ENCODE assay signal across 19 cellular contexts in the genomic region with DNA sequence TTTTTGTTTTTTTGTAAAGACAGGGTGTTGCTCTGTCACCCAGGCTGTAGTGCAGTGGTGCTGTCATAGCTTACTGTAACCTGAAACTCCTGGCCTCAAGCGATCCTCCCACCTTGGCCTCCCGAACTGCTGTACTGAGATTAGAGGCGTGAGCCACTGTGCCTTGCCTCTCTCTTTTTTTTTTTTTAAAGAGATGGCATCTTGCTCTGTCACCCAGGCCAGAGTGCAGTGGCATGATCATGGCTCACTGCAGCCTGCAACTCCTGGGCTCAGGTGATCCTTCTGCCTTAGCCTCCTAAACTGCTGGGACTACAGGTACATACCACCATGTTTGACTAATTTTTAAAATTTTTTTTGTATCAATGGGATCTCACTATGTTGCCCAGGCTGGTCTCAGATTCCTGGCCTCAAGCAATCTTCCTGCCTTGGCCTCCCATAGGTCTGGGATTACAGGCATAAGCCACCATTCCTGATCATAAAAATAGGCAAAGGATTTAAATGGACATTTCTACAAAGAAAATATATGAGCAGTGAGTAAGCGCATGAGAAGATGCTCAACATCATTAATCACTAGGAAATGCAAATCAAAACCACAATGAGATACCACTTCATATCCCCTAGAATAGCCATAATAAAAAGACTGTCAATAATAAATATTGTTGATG.
"Had no signal": no experiment of that assay in that cellular context is flagged by ENCODE, and none has a peak within 500 bp of the region (broad histone marks: within the 10 kb centered on the region; RNA-seq: fewer than 3 reads in every experiment).

No MANE protein-coding gene starts in this region.

- ATAC-seq: activated CD8-positive, alpha-beta T cell treated with anti-CD3 and anti-CD28 coated beads, Interleukin-2, amount 10 ng/mL, durations not matched to agents 7 days and 5 days; activated T-cell treated with anti-CD3 and anti-CD28 coated beads, Interleukin-2, amount 50 U/mL, for 72 hours; gastroesophageal sphincter; heart right ventricle; left lobe of liver; mucosa of descending colon; naive thymus-derived CD8-positive, alpha-beta T cell; stimulated activated naive B cell treated with anti-CD40 and anti-IgM and Interleukin-4, amounts not matched to agents 10 μg/mL and 1 μg/mL and 100 μg/mL, for 72 hours had no signal

- H3K27me3 ChIP-seq: gastroesophageal sphincter, heart right ventricle, tibial nerve, vagina had no signal

- H3K4me1 Mint-ChIP-seq: activated CD4-positive, alpha-beta T cell treated with anti-CD3 and anti-CD28 coated beads, Interleukin-2, amount 10 ng/mL, durations not matched to agents 24 days and 14 days; activated naive CD8-positive, alpha-beta T cell treated with anti-CD3 and anti-CD28 coated beads for 36 hours; naive thymus-derived CD8-positive, alpha-beta T cell had no signal

- H3K9me3 ChIP-seq: gastroesophageal sphincter, heart right ventricle, mucosa of descending colon, tibial nerve, vagina had no signal

- H3K36me3 ChIP-seq: gastroesophageal sphincter, heart right ventricle, tibial nerve, vagina had no signal

- H3K27ac ChIP-seq: epithelial cell of prostate, gastroesophageal sphincter, heart right ventricle, parathyroid adenoma, tibial nerve, vagina had no signal

- H3K27me3 Mint-ChIP-seq: activated naive CD8-positive, alpha-beta T cell treated with anti-CD3 and anti-CD28 coated beads for 36 hours; stimulated activated naive B cell treated with anti-CD40 and anti-IgM and Interleukin-4, amounts not matched to agents 10 μg/mL and 1 μg/mL and 100 μg/mL, for 72 hours had no signal

- H3K4me3 Mint-ChIP-seq: activated CD4-positive, alpha-beta T cell treated with anti-CD3 and anti-CD28 coated beads, Interleukin-2, amount 10 ng/mL, durations not matched to agents 24 days and 14 days; activated CD8-positive, alpha-beta T cell treated with anti-CD3 and anti-CD28 coated beads, Interleukin-2, amount 10 ng/mL, durations not matched to agents 7 days and 5 days; activated naive CD8-positive, alpha-beta T cell treated with anti-CD3 and anti-CD28 coated beads for 36 hours; activated T-cell treated with anti-CD3 and anti-CD28 coated beads, Interleukin-2, amount 50 U/mL, for 72 hours; naive thymus-derived CD8-positive, alpha-beta T cell; stimulated activated naive B cell treated with anti-CD40 and anti-IgM and Interleukin-4, amounts not matched to agents 10 μg/mL and 1 μg/mL and 100 μg/mL, for 72 hours had no signal

- H3K4me3 ChIP-seq: gastroesophageal sphincter, heart right ventricle, mucosa of descending colon, tibial nerve, vagina had no signal

- H3K36me3 Mint-ChIP-seq: activated naive CD8-positive, alpha-beta T cell treated with anti-CD3 and anti-CD28 coated beads for 36 hours; naive thymus-derived CD8-positive, alpha-beta T cell; stimulated activated naive B cell treated with anti-CD40 and anti-IgM and Interleukin-4, amounts not matched to agents 10 μg/mL and 1 μg/mL and 100 μg/mL, for 72 hours had no signal

- DNase-seq: activated CD4-positive, alpha-beta T cell treated with anti-CD3 and anti-CD28 coated beads, Interleukin-2, amount 10 ng/mL, durations not matched to agents 24 days and 14 days; activated CD4-positive, CD25-positive, alpha-beta regulatory T cell; activated CD8-positive, alpha-beta memory T cell treated with anti-CD3 and anti-CD28 coated beads, Interleukin-2, amount 50 U/mL, for 4 hours; activated CD8-positive, alpha-beta T cell treated with anti-CD3 and anti-CD28 coated beads, Interleukin-2, amount 10 ng/mL, durations not matched to agents 7 days and 5 days; activated naive CD8-positive, alpha-beta T cell treated with anti-CD3 and anti-CD28 coated beads for 36 hours; activated T-cell treated with anti-CD3 and anti-CD28 coated beads, Interleukin-2, amount 50 U/mL, for 72 hours; heart right ventricle; mammary epithelial cell; mucosa of descending colon; naive thymus-derived CD8-positive, alpha-beta T cell; retina; stimulated activated CD4-positive, alpha-beta T cell treated with anti-CD3 and anti-CD28 coated beads, Interleukin-2, amount 100 ng/mL, for 48 hours; stimulated activated naive B cell treated with anti-CD40 and anti-IgM and Interleukin-4, amounts not matched to agents 10 μg/mL and 1 μg/mL and 100 μg/mL, for 72 hours had no signal

- H3K9me3 Mint-ChIP-seq: activated CD4-positive, alpha-beta T cell treated with anti-CD3 and anti-CD28 coated beads, Interleukin-2, amount 10 ng/mL, durations not matched to agents 24 days and 14 days; activated naive CD8-positive, alpha-beta T cell treated with anti-CD3 and anti-CD28 coated beads for 36 hours; activated T-cell treated with anti-CD3 and anti-CD28 coated beads, Interleukin-2, amount 50 U/mL, for 72 hours; naive thymus-derived CD8-positive, alpha-beta T cell; stimulated activated naive B cell treated with anti-CD40 and anti-IgM and Interleukin-4, amounts not matched to agents 10 μg/mL and 1 μg/mL and 100 μg/mL, for 72 hours had no signal

- H3K4me1 ChIP-seq: gastroesophageal sphincter, heart right ventricle, parathyroid adenoma, tibial nerve, vagina had no signal

- H3K27ac Mint-ChIP-seq: activated CD4-positive, alpha-beta T cell treated with anti-CD3 and anti-CD28 coated beads, Interleukin-2, amount 10 ng/mL, durations not matched to agents 24 days and 14 days; activated CD8-positive, alpha-beta T cell treated with anti-CD3 and anti-CD28 coated beads, Interleukin-2, amount 10 ng/mL, durations not matched to agents 7 days and 5 days; activated naive CD8-positive, alpha-beta T cell treated with anti-CD3 and anti-CD28 coated beads for 36 hours; activated T-cell treated with anti-CD3 and anti-CD28 coated beads, Interleukin-2, amount 50 U/mL, for 72 hours; naive thymus-derived CD8-positive, alpha-beta T cell; stimulated activated naive B cell treated with anti-CD40 and anti-IgM and Interleukin-4, amounts not matched to agents 10 μg/mL and 1 μg/mL and 100 μg/mL, for 72 hours had no signal
